ENCODE assay signal across 25 cellular contexts in genomic region chr3:37725842-37726241, GRCh38.
DNase-seq lines count a peak whose midpoint lies in the region; ATAC-seq and TF ChIP-seq lines count a peak whose summit lies in the region.
"Had no signal": no experiment of that assay in that cellular context is flagged by ENCODE, and none has a peak within 500 bp of the region (broad histone marks: within the 10 kb centered on the region; RNA-seq: fewer than 3 reads in every experiment).

No MANE protein-coding gene starts in this region.

- POLR2A ChIA-PET in MCF 10A (lab: Yijun Ruan, JAX), result no interaction called here

- no peaks in the 10 kb centered on the region for H3K9me3 Mint-ChIP-seq in MCF 10A (ENCODE audit: unreplicated experiment)

- peaks cover 54% of the 10 kb centered on the region for H3K27me3 Mint-ChIP-seq in MCF 10A (ENCODE audit: insufficient read depth, unreplicated experiment)

- no peak overlapping the region for H3K27ac Mint-ChIP-seq in MCF 10A (ENCODE audit: low read depth, unreplicated experiment)
- H3K27ac Mint-ChIP-seq: CD14-positive monocyte; CD4-positive, alpha-beta memory T cell; CD4-positive, CD25-positive, alpha-beta regulatory T cell; CD8-positive, alpha-beta memory T cell had no signal

- H3K27me3 ChIP-seq in breast epithelium (no peaks in the 10 kb centered on the region), left lung (no peaks in the 10 kb centered on the region), thyroid gland (no peaks in the 10 kb centered on the region), dorsolateral prefrontal cortex (no peaks in the 10 kb centered on the region)
- H3K27me3 ChIP-seq: BE2C, BLaER1 had no signal

- TF ChIP-seq POLR2A in breast epithelium (IDR thresholded peaks at IDR 0.05), result no peak
- no peak for TF ChIP-seq POLR2A in thyroid gland (IDR thresholded peaks at IDR 0.05)

- H3K4me3 Mint-ChIP-seq in MCF 10A (ENCODE audit: unreplicated experiment), result no peak overlapping the region
- H3K4me3 Mint-ChIP-seq: CD14-positive monocyte; CD4-positive, alpha-beta memory T cell; CD4-positive, CD25-positive, alpha-beta regulatory T cell; CD8-positive, alpha-beta memory T cell had no signal

- no TSS peak for BruUV-seq in MCF 10A (replicated peaks; lab: Mats Ljungman, UMichigan)

- CTCF ChIA-PET in MCF 10A (lab: Yijun Ruan, JAX), result interaction anchor here (0.6 kb wide), 1 partner anchor 15 kb away, joined by 3 read pairs; no protein-coding TSS in a partner anchor

- DNase-seq in MCF 10A (ENCODE audit: unreplicated experiment) (peak; percentile 5), breast epithelium (ENCODE audit: low spot score in 2 of 2) (no peak), coronary artery (ENCODE audit: low spot score) (peak; percentile 53), left lung (no peak), thyroid gland (no peak), dorsolateral prefrontal cortex (no peak), NCI-H1417 treated with DMSO at 0.1 percent for 48 hours (lab: John Stamatoyannopoulos, UW) (no peak)
- DNase-seq: 8988T; ACHN; C1 segment of cervical spinal cord; CD4-positive, alpha-beta memory T cell; CD4-positive, CD25-positive, alpha-beta regulatory T cell; CD8-positive, alpha-beta memory T cell; COR-L47; DMS 273 treated with DMSO at 0.1 percent for 48 hours; DMS153; DMS53; DND-41; EL; GDM1 had no signal

- no peaks in the 10 kb centered on the region for H3K36me3 ChIP-seq in breast epithelium
- no peaks in the 10 kb centered on the region for H3K36me3 ChIP-seq in left lung
- no peaks in the 10 kb centered on the region for H3K36me3 ChIP-seq in thyroid gland
- H3K36me3 ChIP-seq: BE2C, BLaER1 had no signal

- H3K4me1 ChIP-seq in breast epithelium, result no peaks in the 10 kb centered on the region
- peaks cover 4 to 10% of the 10 kb centered on the region in 2 donors for H3K4me1 ChIP-seq in left lung
- H3K4me1 ChIP-seq in thyroid gland, result peaks cover 31 to 43% of the 10 kb centered on the region in 2 donors
- H3K4me1 ChIP-seq: BE2C, BLaER1 had no signal

- H3K9me3 ChIP-seq in breast epithelium (no peaks in the 10 kb centered on the region), left lung (peaks cover 0 to 7% of the 10 kb centered on the region in 2 donors), thyroid gland (no peaks in the 10 kb centered on the region)
- H3K9me3 ChIP-seq: BE2C had no signal

- ATAC-seq in left lung (peak; percentile 75), HG02870 (IDR thresholded peaks at IDR 0.05; ENCODE audit: unreplicated experiment) (no peak)
- ATAC-seq: GM12878 had no signal

- H3K27ac ChIP-seq in breast epithelium (no peak overlapping the region), coronary artery (no peak overlapping the region), left lung (no peak overlapping the region), thyroid gland (peak overlapping the region in 2 of 3 donors; percentile 30 to 44), dorsolateral prefrontal cortex (no peak overlapping the region)
- H3K27ac ChIP-seq: BLaER1 had no signal

- no peaks in the 10 kb centered on the region for H3K4me1 Mint-ChIP-seq in MCF 10A (ENCODE audit: insufficient read depth, unreplicated experiment)
- H3K4me1 Mint-ChIP-seq: CD4-positive, alpha-beta memory T cell; CD4-positive, CD25-positive, alpha-beta regulatory T cell; CD8-positive, alpha-beta memory T cell had no signal

- WGBS in thyroid gland, 2 donors, result 94 to 95% methylated on average over 5 of the region's 5 CpGs

- intact Hi-C loops in MCF 10A (cut with micrococcal nuclease) (no loop called here), breast epithelium (cut with DNase I; ENCODE audit: low total_unique reads) (no loop called here), left lung (cut with DNase I) (no loop called here), thyroid gland (cut with DNase I) (no loop called here), dorsolateral prefrontal cortex (cut with DNase I) (no loop called here)

- H3K4me3 ChIP-seq in breast epithelium, result no peak overlapping the region
- H3K4me3 ChIP-seq in coronary artery, result no peak overlapping the region
- H3K4me3 ChIP-seq in left lung, result no peak overlapping the region
- no peak overlapping the region for H3K4me3 ChIP-seq in thyroid gland (replicated peaks in 1 of 3)
- no peak overlapping the region for H3K4me3 ChIP-seq in dorsolateral prefrontal cortex
- H3K4me3 ChIP-seq: BLaER1, GM12878 had no signal

- H3K36me3 Mint-ChIP-seq in MCF 10A (ENCODE audit: insufficient read depth, unreplicated experiment), result no peaks in the 10 kb centered on the region
- H3K36me3 Mint-ChIP-seq: CD14-positive monocyte; CD4-positive, alpha-beta memory T cell; CD4-positive, CD25-positive, alpha-beta regulatory T cell had no signal

- no peak for TF ChIP-seq CTCF in MCF 10A (IDR thresholded peaks at IDR 0.05; ENCODE audit: unreplicated experiment)
- TF ChIP-seq CTCF in breast epithelium (IDR thresholded peaks at IDR 0.05), result no peak
- no peak for TF ChIP-seq CTCF in coronary artery (IDR thresholded peaks at IDR 0.05)
- TF ChIP-seq CTCF in left lung (IDR thresholded peaks at IDR 0.05), result no peak
- no peak for TF ChIP-seq CTCF in thyroid gland (IDR thresholded peaks at IDR 0.05)
- TF ChIP-seq CTCF in dorsolateral prefrontal cortex (IDR thresholded peaks at IDR 0.05 in 54 of 56, conservative IDR thresholded peaks at IDR 0.05 in 2 of 56; ENCODE audit: low read depth in 1 of 56, partially characterized antibody in 56 of 56), result no peak

Comparison
In these comparisons a context has a peak if more than half of its experiments do, and no peak if none do; other contexts are left out.
1. DNase-seq: peak in MCF 10A (single experiment) and coronary artery (single experiment); none in breast epithelium (0 of 2), left lung (0 of 2), thyroid gland (0 of 2), dorsolateral prefrontal cortex (0 of 10) and NCI-H1417 treated with DMSO at 0.1 percent for 48 hours (single experiment).
2. H3K27ac ChIP-seq: peak in thyroid gland (2 of 3); none in breast epithelium (0 of 2), coronary artery (0 of 2), left lung (0 of 2) and dorsolateral prefrontal cortex (0 of 59).